Comparison of ENCODE assay signal across 1 cellular context in genomic region chr4:78057135-78057599, GRCh38.
TF ChIP-seq lines count a peak whose summit lies in the region.

FRAS1 (plus strand) TSS chr4:78057323; CDS start chr4:78058010, 687 bp downstream.

TF ChIP-seq in HepG2, 621 proteins besides CTCF, POLR2A, EP300 and RAD21 (continued from another document and continues in another):
- TF ChIP-seq IKZF5 (CRISPR knock-in tag; IDR thresholded peaks at IDR 0.05): peak; percentile 13; the same call in 1 of the 2 replicates
- TF ChIP-seq ZNF101 (CRISPR knock-in tag; IDR thresholded peaks at IDR 0.05; ENCODE audit: borderline replicate concordance, low read depth): no peak
- TF ChIP-seq CENPX (CRISPR knock-in tag; IDR thresholded peaks at IDR 0.05): no peak
- no peak for TF ChIP-seq ELF4 (CRISPR knock-in tag; IDR thresholded peaks at IDR 0.05; ENCODE audit: borderline replicate concordance)
- no peak for TF ChIP-seq EZH2 (conservative IDR thresholded peaks at IDR 0.05; ENCODE audit: low read depth, low read length)
- peak in 1 of 2 experiments; percentile 39; a peak in 1 of 4 replicates for TF ChIP-seq KLF16 (CRISPR knock-in tag; IDR thresholded peaks at IDR 0.05)
- no peak for TF ChIP-seq TEF (CRISPR knock-in tag; IDR thresholded peaks at IDR 0.05)
- TF ChIP-seq FIP1L1 (IDR thresholded peaks at IDR 0.05; ENCODE audit: borderline replicate concordance, insufficient read depth, low read depth, low read length): no peak
- no peak for TF ChIP-seq MAZ (IDR thresholded peaks at IDR 0.05; ENCODE audit: borderline replicate concordance, low read depth, low read length)
- peak; percentile 60 for TF ChIP-seq MAZ (CRISPR knock-in tag; IDR thresholded peaks at IDR 0.05; ENCODE audit: low read depth)
- no peak for TF ChIP-seq ZNF383 (CRISPR knock-in tag; IDR thresholded peaks at IDR 0.05; ENCODE audit: borderline replicate concordance)
- no peak for TF ChIP-seq SMC3 (IDR thresholded peaks at IDR 0.05; ENCODE audit: low read length)
- TF ChIP-seq ZNF451 (CRISPR knock-in tag; IDR thresholded peaks at IDR 0.05): 0 out of 2 replicates have a peak, but pooled peaks have one; percentile 22
- TF ChIP-seq IRF1 (CRISPR knock-in tag; IDR thresholded peaks at IDR 0.05; ENCODE audit: low read depth): no peak
- TF ChIP-seq TOPORS (CRISPR knock-in tag; IDR thresholded peaks at IDR 0.05): no peak
- TF ChIP-seq GFI1 (CRISPR knock-in tag; IDR thresholded peaks at IDR 0.05; ENCODE audit: borderline replicate concordance): no peak; the same call in 1 of the 2 replicates
- no peak for TF ChIP-seq FOSL1 (CRISPR knock-in tag; IDR thresholded peaks at IDR 0.05; ENCODE audit: borderline replicate concordance)
- TF ChIP-seq ZBTB37 (CRISPR knock-in tag; IDR thresholded peaks at IDR 0.05): no peak
- TF ChIP-seq PHB2 (IDR thresholded peaks at IDR 0.05; ENCODE audit: partially characterized antibody): no peak
- TF ChIP-seq NR2F1 (CRISPR knock-in tag; IDR thresholded peaks at IDR 0.05): no peak
- no peak for TF ChIP-seq MAFK (conservative IDR thresholded peaks at IDR 0.05 in 1 of 2, IDR thresholded peaks at IDR 0.05 in 1 of 2; ENCODE audit: low read length in 2 of 2)
- no peak for TF ChIP-seq ZBTB10 (CRISPR knock-in tag; IDR thresholded peaks at IDR 0.05; ENCODE audit: borderline replicate concordance)
- TF ChIP-seq SETDB1 (CRISPR knock-in tag; IDR thresholded peaks at IDR 0.05; ENCODE audit: borderline replicate concordance): no peak
- no peak for TF ChIP-seq SRF (IDR thresholded peaks at IDR 0.05; ENCODE audit: low read depth, low read length)
- TF ChIP-seq YEATS4 (CRISPR knock-in tag; IDR thresholded peaks at IDR 0.05; ENCODE audit: borderline replicate concordance): 0 out of 2 replicates have a peak, but pooled peaks have one; percentile 14
- TF ChIP-seq ZNF780A (CRISPR knock-in tag; IDR thresholded peaks at IDR 0.05): peak; percentile 65; the same call in 1 of the 2 replicates
- no peak for TF ChIP-seq ZBTB39 (CRISPR knock-in tag; IDR thresholded peaks at IDR 0.05)
- no peak for TF ChIP-seq ZBTB33 (CRISPR knock-in tag; IDR thresholded peaks at IDR 0.05)
- peak; percentile 21; the same call in 1 of the 2 replicates for TF ChIP-seq HDAC1 (CRISPR knock-in tag; IDR thresholded peaks at IDR 0.05)
- no peak for TF ChIP-seq TBX3 (IDR thresholded peaks at IDR 0.05; ENCODE audit: borderline replicate concordance)
- TF ChIP-seq IRF9 (CRISPR knock-in tag; IDR thresholded peaks at IDR 0.05; ENCODE audit: borderline replicate concordance): no peak
- no peak for TF ChIP-seq ZNF546 (CRISPR knock-in tag; conservative IDR thresholded peaks at IDR 0.05)
- TF ChIP-seq KLF9 (CRISPR knock-in tag; IDR thresholded peaks at IDR 0.05; ENCODE audit: low read depth): no peak
- 0 out of 2 replicates have a peak, but pooled peaks have one; percentile 27 for TF ChIP-seq SOX13 (IDR thresholded peaks at IDR 0.05)
- no peak; a peak in 1 of 4 replicates for TF ChIP-seq SOX13 (CRISPR knock-in tag; conservative IDR thresholded peaks at IDR 0.05 in 1 of 2, IDR thresholded peaks at IDR 0.05 in 1 of 2)
- no peak for TF ChIP-seq ZNF138 (CRISPR knock-in tag; IDR thresholded peaks at IDR 0.05; ENCODE audit: low read depth)
- TF ChIP-seq USF2 (IDR thresholded peaks at IDR 0.05; ENCODE audit: low read depth, low read length): no peak
- TF ChIP-seq USF2 (CRISPR knock-in tag; IDR thresholded peaks at IDR 0.05; ENCODE audit: borderline replicate concordance): peak; percentile 32; the same call in 1 of the 2 replicates
- TF ChIP-seq POLR2AphosphoS2 (IDR thresholded peaks at IDR 0.05; ENCODE audit: low read depth, low read length): no peak
- TF ChIP-seq MED8 (CRISPR knock-in tag; IDR thresholded peaks at IDR 0.05; ENCODE audit: insufficient replicate concordance): no peak
- 0 out of 2 replicates have a peak, but pooled peaks have one; percentile 13 for TF ChIP-seq ZNF558 (CRISPR knock-in tag; IDR thresholded peaks at IDR 0.05; ENCODE audit: borderline replicate concordance)
- TF ChIP-seq FOXA1 (IDR thresholded peaks at IDR 0.05): no peak
- no peak for TF ChIP-seq FOXA1 (CRISPR knock-in tag; IDR thresholded peaks at IDR 0.05)
- no peak for TF ChIP-seq ZFX (CRISPR knock-in tag; IDR thresholded peaks at IDR 0.05; ENCODE audit: low read depth)
- no peak for TF ChIP-seq ZNF34 (CRISPR knock-in tag; IDR thresholded peaks at IDR 0.05; ENCODE audit: borderline replicate concordance)
- no peak for TF ChIP-seq LBX2 (CRISPR knock-in tag; IDR thresholded peaks at IDR 0.05; ENCODE audit: borderline replicate concordance)
- peak; percentile 25 for TF ChIP-seq ZNF18 (CRISPR knock-in tag; IDR thresholded peaks at IDR 0.05; ENCODE audit: insufficient replicate concordance)
- TF ChIP-seq ATRX (CRISPR knock-in tag; IDR thresholded peaks at IDR 0.05; ENCODE audit: borderline replicate concordance): no peak
- no peak for TF ChIP-seq ZNF839 (CRISPR knock-in tag; IDR thresholded peaks at IDR 0.05; ENCODE audit: borderline replicate concordance)
